1 cellular context compared by ENCODE assay signal in genomic region chr2:24971550-24972314, GRCh38.
TF ChIP-seq lines count a peak whose summit lies in the region.

DNAJC27 (minus strand) TSS chr2:24971955; CDS start chr2:24971904, 51 bp downstream.

TF ChIP-seq in GM12878, 131 proteins besides CTCF, POLR2A, EP300 and RAD21 (continued from another document):
- TF ChIP-seq RCOR1 (conservative IDR thresholded peaks at IDR 0.05; ENCODE audit: low read depth, low read length) = peak; percentile 96; the same call in 1 of the 2 replicates
- peak; percentile 89 for TF ChIP-seq POU2F2 (IDR thresholded peaks at IDR 0.05; ENCODE audit: borderline replicate concordance, low read depth, low read length)
- no peak for TF ChIP-seq ZBED1 (IDR thresholded peaks at IDR 0.05; ENCODE audit: borderline replicate concordance)
- TF ChIP-seq, protein P1, sequence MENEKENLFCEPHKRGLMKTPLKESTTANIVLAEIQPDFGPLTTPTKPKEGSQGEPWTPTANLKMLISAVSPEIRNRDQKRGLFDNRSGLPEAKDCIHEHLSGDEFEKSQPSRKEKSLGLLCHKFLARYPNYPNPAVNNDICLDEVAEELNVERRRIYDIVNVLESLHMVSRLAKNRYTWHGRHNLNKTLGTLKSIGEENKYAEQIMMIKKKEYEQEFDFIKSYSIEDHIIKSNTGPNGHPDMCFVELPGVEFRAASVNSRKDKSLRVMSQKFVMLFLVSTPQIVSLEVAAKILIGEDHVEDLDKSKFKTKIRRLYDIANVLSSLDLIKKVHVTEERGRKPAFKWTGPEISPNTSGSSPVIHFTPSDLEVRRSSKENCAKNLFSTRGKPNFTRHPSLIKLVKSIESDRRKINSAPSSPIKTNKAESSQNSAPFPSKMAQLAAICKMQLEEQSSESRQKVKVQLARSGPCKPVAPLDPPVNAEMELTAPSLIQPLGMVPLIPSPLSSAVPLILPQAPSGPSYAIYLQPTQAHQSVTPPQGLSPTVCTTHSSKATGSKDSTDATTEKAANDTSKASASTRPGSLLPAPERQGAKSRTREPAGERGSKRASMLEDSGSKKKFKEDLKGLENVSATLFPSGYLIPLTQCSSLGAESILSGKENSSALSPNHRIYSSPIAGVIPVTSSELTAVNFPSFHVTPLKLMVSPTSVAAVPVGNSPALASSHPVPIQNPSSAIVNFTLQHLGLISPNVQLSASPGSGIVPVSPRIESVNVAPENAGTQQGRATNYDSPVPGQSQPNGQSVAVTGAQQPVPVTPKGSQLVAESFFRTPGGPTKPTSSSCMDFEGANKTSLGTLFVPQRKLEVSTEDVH (IDR thresholded peaks at IDR 0.05; ENCODE audit: low read depth, partially characterized antibody) = no peak
- TF ChIP-seq NR2C1 (IDR thresholded peaks at IDR 0.05) = peak; percentile 81
- TF ChIP-seq CEBPB (IDR thresholded peaks at IDR 0.05; ENCODE audit: borderline replicate concordance in 1 of 2, low read depth in 2 of 2, low read length in 2 of 2) = no peak
- peak; percentile 100 for TF ChIP-seq CHD2 (IDR thresholded peaks at IDR 0.05; ENCODE audit: borderline replicate concordance, low read depth, low read length)
- TF ChIP-seq SREBF2 (IDR thresholded peaks at IDR 0.05; ENCODE audit: low read length) = no peak
- peak; percentile 66; the same call in 1 of the 2 replicates for TF ChIP-seq MAX (IDR thresholded peaks at IDR 0.05; ENCODE audit: low read depth, low read length)
- no peak for TF ChIP-seq SMARCA5 (IDR thresholded peaks at IDR 0.05)
- peak; percentile 82; the same call in 1 of the 2 replicates for TF ChIP-seq SMAD5 (IDR thresholded peaks at IDR 0.05; ENCODE audit: low read depth)
- peak; percentile 73; the same call in 1 of the 2 replicates for TF ChIP-seq TAF1 (IDR thresholded peaks at IDR 0.05; ENCODE audit: borderline replicate concordance, low read depth, low read length)
- TF ChIP-seq CHD1 (IDR thresholded peaks at IDR 0.05; ENCODE audit: low read depth, low read length) = no peak
- TF ChIP-seq ZNF687 (IDR thresholded peaks at IDR 0.05) = peak; percentile 13
- peak; percentile 85; the same call in 1 of the 2 replicates for TF ChIP-seq BMI1 (IDR thresholded peaks at IDR 0.05; ENCODE audit: borderline replicate concordance)
- 0 out of 4 replicates have a peak, but pooled peaks of 1 of the 2 experiments have one; percentile 10 for TF ChIP-seq SRF (IDR thresholded peaks at IDR 0.05; ENCODE audit: low read depth in 2 of 2, low read length in 2 of 2)
- TF ChIP-seq ATF7 (IDR thresholded peaks at IDR 0.05; ENCODE audit: low read depth) = peak; percentile 99
- peak; percentile 70 for TF ChIP-seq POLR2AphosphoS2 (IDR thresholded peaks at IDR 0.05; ENCODE audit: low read depth, low read length)
- peak; percentile 84 for TF ChIP-seq MYB (IDR thresholded peaks at IDR 0.05; ENCODE audit: borderline replicate concordance, low read depth, low read length)
- peak; percentile 83 for TF ChIP-seq SP1 (IDR thresholded peaks at IDR 0.05; ENCODE audit: low read depth, low read length)
- TF ChIP-seq IRF4 (IDR thresholded peaks at IDR 0.05; ENCODE audit: low read depth, low read length) = peak; percentile 27; the same call in 1 of the 2 replicates
- no peak for TF ChIP-seq ZNF622 (IDR thresholded peaks at IDR 0.05)
